ENCODE assay signal across 9 cellular contexts in the genomic region with DNA sequence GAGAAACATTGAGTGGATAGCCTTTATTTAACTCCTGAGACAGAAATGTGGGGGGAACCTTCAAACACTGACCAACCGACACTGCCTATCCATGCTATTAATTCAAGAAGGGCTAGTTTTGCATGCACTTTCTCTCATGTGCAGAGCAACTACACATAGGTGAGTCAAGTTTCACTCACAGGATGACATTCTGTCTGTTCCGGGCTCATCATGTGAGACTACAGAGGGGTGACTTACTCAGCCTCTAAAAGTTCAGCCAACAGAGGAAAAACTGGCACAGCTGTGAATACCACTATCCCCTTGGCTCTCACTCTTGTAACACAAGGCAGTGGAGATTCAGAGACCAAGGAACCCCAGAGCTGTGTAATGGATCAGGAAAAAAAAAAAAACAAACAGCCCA. TPM values are rescaled to one million over a fixed set of nuclear protein-coding genes. Genes with fewer than 3 reads are reported as not detected.
DNase-seq lines count a peak whose midpoint lies in the region; ATAC-seq and TF ChIP-seq lines count a peak whose summit lies in the region.
"Had no signal": no experiment of that assay in that cellular context is flagged by ENCODE, and none has a peak within 500 bp of the region (broad histone marks: within the 10 kb centered on the region; RNA-seq: fewer than 3 reads in every experiment).

No MANE protein-coding gene starts in this region.

- H3K79me2 ChIP-seq in OCI-LY3 (ENCODE audit: low read length), result no peaks in the 10 kb centered on the region

- no peaks in the 10 kb centered on the region for H4K20me1 ChIP-seq in OCI-LY3 (ENCODE audit: insufficient read depth, low read length)

- H3K4me1 ChIP-seq in OCI-LY3 (ENCODE audit: low read length), result peaks cover 52% of the 10 kb centered on the region

- no peaks in the 10 kb centered on the region for H3K36me3 ChIP-seq in OCI-LY3 (replicated peaks; ENCODE audit: low read depth, low read length)

- no peaks in the 10 kb centered on the region for H3K27me3 ChIP-seq in OCI-LY3 (ENCODE audit: low read depth, low read length)

- TF ChIP-seq CTCF in OCI-LY3 (IDR thresholded peaks at IDR 0.05; ENCODE audit: low read depth, low read length), result no peak

- DNase-seq in ELR (ENCODE audit: low read depth) (peak; percentile 85), GOT3 (lab: John Stamatoyannopoulos, UW) (peak; percentile 98), fibroblast of the conjunctiva (ENCODE audit: low read depth) (peak; percentile 39), NOMO-1 treated with dmso at 0.1 percent for 144 hours (lab: John Stamatoyannopoulos, UW; ENCODE audit: unreplicated experiment) (no peak), mesenteric fat pad (ENCODE audit: low spot score) (no peak), ecto neural progenitor cell (ENCODE audit: low spot score) (no peak)
- DNase-seq: NCI-H187 treated with DMSO at 0.1 percent for 48 hours had no signal

- peak overlapping the region; percentile 80 for H3K27ac ChIP-seq in OCI-LY3 (ENCODE audit: low read length)

- H3K4me3 ChIP-seq in OCI-LY3 (ENCODE audit: low read length), result 0 out of 2 replicates have a peak overlapping the region, but pooled peaks have one; percentile 4

- peak overlapping the region; percentile 56 for H3K4me2 ChIP-seq in OCI-LY3 (ENCODE audit: low read length)

- no peaks in the 10 kb centered on the region for H3K9me3 ChIP-seq in OCI-LY3 (ENCODE audit: insufficient read depth, low read length)

- no peak overlapping the region; the same call in 1 of the 2 replicates for H3K9ac ChIP-seq in OCI-LY3 (ENCODE audit: low read length)

- H2AFZ ChIP-seq in OCI-LY3 (ENCODE audit: low read depth, low read length), result peak overlapping the region; percentile 49; the same call in 1 of the 2 replicates

- ATAC-seq in HG03039 (IDR thresholded peaks at IDR 0.05; ENCODE audit: unreplicated experiment), result no peak

RNA-seq across cellular contexts. Expression of a gene that starts 13.3 kb away (rescaled TPM):
- not detected for total RNA-seq in mesenteric fat pad

RNA-seq across cellular contexts. Expression of a gene that starts 52.9 kb away (rescaled TPM):
- 9.4 TPM for total RNA-seq in mesenteric fat pad

Comparison
In these comparisons a context has a peak if more than half of its experiments do, and no peak if none do; other contexts are left out.
1. DNase-seq: peak in ELR (single experiment), GOT3 (single experiment) and fibroblast of the conjunctiva (single experiment); none in NOMO-1 treated with dmso at 0.1 percent for 144 hours (single experiment), mesenteric fat pad (single experiment) and ecto neural progenitor cell (single experiment).